Comparison of ENCODE assay signal across 1 cellular context in genomic region chr2:138501427-138502252, GRCh38.
A peak's percentile ranks its signal among the peaks of the same experiment; 100 is the strongest.
TF ChIP-seq lines count a peak whose summit lies in the region.

TSS of gene SPOPL (plus strand) at chr2:138501770. CDS start at chr2:138550217, 48,447 bp downstream.

TF ChIP-seq in K562, 482 proteins besides CTCF, POLR2A, EP300 and RAD21 (continued from another document and continues in another):
- TF ChIP-seq TCFL5 (CRISPR knock-in tag; conservative IDR thresholded peaks at IDR 0.05) (no peak), SUPT5H (IDR thresholded peaks at IDR 0.05) (peak; percentile 85), SRF (CRISPR knock-in tag; IDR thresholded peaks at IDR 0.05) (no peak), YY1 (IDR thresholded peaks at IDR 0.05; ENCODE audit: borderline replicate concordance in 1 of 3, control insufficient read depth in 1 of 3, extremely low read depth in 1 of 3, insufficient read depth in 3 of 3, insufficient read length in 1 of 3, insufficient replicate concordance in 2 of 3, low read depth in 1 of 3, low read length in 2 of 3) (peak; percentile 12 to 85 (median 72)), ILK (tag; IDR thresholded peaks at IDR 0.05; ENCODE audit: borderline replicate concordance, low read depth) (no peak), NFE2 (IDR thresholded peaks at IDR 0.05; ENCODE audit: low read depth) (no peak), ATF6 (CRISPR knock-in tag; IDR thresholded peaks at IDR 0.05) (no peak), HNRNPK (IDR thresholded peaks at IDR 0.05; ENCODE audit: low read depth, low read length, poor library complexity, severe bottlenecking) (no peak), POLR2G (IDR thresholded peaks at IDR 0.05; ENCODE audit: low read depth, low read length) (peak; percentile 94), NCOA6 (IDR thresholded peaks at IDR 0.05) (no peak), ZNF561 (CRISPR knock-in tag; conservative IDR thresholded peaks at IDR 0.05) (no peak), SAP30 (IDR thresholded peaks at IDR 0.05; ENCODE audit: borderline replicate concordance, insufficient read depth, low read depth, low read length, poor library complexity, severe bottlenecking) (no peak), KLF1 (tag; IDR thresholded peaks at IDR 0.05) (no peak), ZNF740 (CRISPR knock-in tag; IDR thresholded peaks at IDR 0.05) (no peak), ZNF740 (tag; IDR thresholded peaks at IDR 0.05) (no peak), PRPF4 (IDR thresholded peaks at IDR 0.05; ENCODE audit: insufficient read depth, low read depth, low read length, poor library complexity, severe bottlenecking) (no peak), BRD9 (IDR thresholded peaks at IDR 0.05; ENCODE audit: low read depth, partially characterized antibody) (no peak), BRCA1 (IDR thresholded peaks at IDR 0.05) (no peak), BRCA1 (CRISPR knock-in tag; IDR thresholded peaks at IDR 0.05) (no peak), MAZ (CRISPR knock-in tag; conservative IDR thresholded peaks at IDR 0.05 in 1 of 2, IDR thresholded peaks at IDR 0.05 in 1 of 2) (no peak; a peak in 1 of 4 replicates), ZNF699 (CRISPR knock-in tag; IDR thresholded peaks at IDR 0.05; ENCODE audit: insufficient replicate concordance) (no peak), ID3 (CRISPR knock-in tag; IDR thresholded peaks at IDR 0.05) (no peak), ID3 (tag; IDR thresholded peaks at IDR 0.05) (no peak), ZBTB9 (CRISPR knock-in tag; IDR thresholded peaks at IDR 0.05) (no peak; the same call in 1 of the 2 replicates), ELK3 (CRISPR knock-in tag; IDR thresholded peaks at IDR 0.05) (no peak), PATZ1 (CRISPR knock-in tag; IDR thresholded peaks at IDR 0.05; ENCODE audit: borderline replicate concordance) (no peak), TFE3 (CRISPR knock-in tag; IDR thresholded peaks at IDR 0.05) (no peak), POLR2H (tag; IDR thresholded peaks at IDR 0.05; ENCODE audit: low read depth) (peak; percentile 73), ZNF263 (CRISPR knock-in tag; IDR thresholded peaks at IDR 0.05; ENCODE audit: borderline replicate concordance) (no peak), ZNF668 (CRISPR knock-in tag; IDR thresholded peaks at IDR 0.05) (no peak), HDAC8 (tag; IDR thresholded peaks at IDR 0.05) (no peak), ZNF589 (CRISPR knock-in tag; IDR thresholded peaks at IDR 0.05; ENCODE audit: low read depth) (no peak), U2AF2 (optimal IDR thresholded peaks at IDR 0.05; ENCODE audit: low read depth, low read length) (no peak), MXD1 (CRISPR knock-in tag; IDR thresholded peaks at IDR 0.05; ENCODE audit: borderline replicate concordance, poor library complexity, severe bottlenecking) (no peak), TAF1 (IDR thresholded peaks at IDR 0.05; ENCODE audit: control insufficient read depth, extremely low read depth, insufficient read depth, low read length, severe bottlenecking) (peak; percentile 82), FIP1L1 (IDR thresholded peaks at IDR 0.05; ENCODE audit: low read depth, low read length, poor library complexity, severe bottlenecking) (peak; percentile 42), MCM5 (IDR thresholded peaks at IDR 0.05; ENCODE audit: low read depth) (no peak), KDM1A (IDR thresholded peaks at IDR 0.05) (peak in 1 of 2 experiments; percentile 26; a peak in 1 of 4 replicates), ZNF41 (CRISPR knock-in tag; conservative IDR thresholded peaks at IDR 0.05) (no peak), SETDB1 (IDR thresholded peaks at IDR 0.05; ENCODE audit: low read length) (no peak), ETV6 (IDR thresholded peaks at IDR 0.05; ENCODE audit: borderline replicate concordance in 1 of 2, low read depth in 2 of 2, low read length in 1 of 2) (no peak), ETV6 (CRISPR knock-in tag; IDR thresholded peaks at IDR 0.05; ENCODE audit: borderline replicate concordance) (no peak), RUNX1 (IDR thresholded peaks at IDR 0.05; ENCODE audit: low read depth) (no peak), TRIM25 (IDR thresholded peaks at IDR 0.05; ENCODE audit: borderline replicate concordance) (no peak), NFIX (CRISPR knock-in tag; IDR thresholded peaks at IDR 0.05; ENCODE audit: low read depth) (no peak), ATF4 (CRISPR knock-in tag; IDR thresholded peaks at IDR 0.05) (no peak), ATF2 (CRISPR knock-in tag; IDR thresholded peaks at IDR 0.05) (no peak), MNT (conservative IDR thresholded peaks at IDR 0.05) (peak in 1 of 2 experiments; percentile 59; a peak in 2 of 4 replicates), FOSL1 (tag; conservative IDR thresholded peaks at IDR 0.05) (no peak)
